In genomic region chr12:27331299-27331926, GRCh38 we compare ENCODE assay signal across 8 cellular contexts. TPM values are rescaled to one million over a fixed set of nuclear protein-coding genes. Genes with fewer than 3 reads are reported as not detected.
DNase-seq lines count a peak whose midpoint lies in the region; ATAC-seq and TF ChIP-seq lines count a peak whose summit lies in the region.

No MANE protein-coding gene starts in this region.

- peaks cover 3% of the 10 kb centered on the region; the same call in 1 of the 2 replicates for H3K36me3 ChIP-seq in ACC112 (ENCODE audit: insufficient read depth, low read length)

- H3K9me3 Mint-ChIP-seq in T-helper 1 cell treated with Interleukin-12 subunit alpha and Interleukin-12 subunit beta and Interleukin-4 antibody, amounts not matched to agents 30 μg/mL and 1 μg/mL, for 36 hours = no peaks in the 10 kb centered on the region

- ATAC-seq in GM18519 (IDR thresholded peaks at IDR 0.05; ENCODE audit: low FRiP score, unreplicated experiment) = peak; percentile 32
- ATAC-seq in HG03135 (IDR thresholded peaks at IDR 0.05; ENCODE audit: unreplicated experiment) = peak; percentile 30
- no peak for ATAC-seq in Right ventricle myocardium superior (ENCODE audit: poor library complexity)

- DNase-seq in fibroblast of mammary gland (ENCODE audit: low read depth) (peak; percentile 93), globus pallidus (ENCODE audit: low spot score) (no peak), Right ventricle myocardium superior (no peak)
- peak; percentile 9 for DNase-seq in stimulated activated CD4-positive, alpha-beta T cell treated with anti-CD3 and anti-CD28 coated beads, Interleukin-2, amount 100 ng/mL, for 4 hours (ENCODE audit: low read depth)

- peak overlapping the region; percentile 90 for H3K4me3 Mint-ChIP-seq in T-helper 1 cell treated with Interleukin-12 subunit alpha and Interleukin-12 subunit beta and Interleukin-4 antibody, amounts not matched to agents 30 μg/mL and 1 μg/mL, for 36 hours

- peaks cover 46% of the 10 kb centered on the region for H3K4me1 Mint-ChIP-seq in T-helper 1 cell treated with Interleukin-12 subunit alpha and Interleukin-12 subunit beta and Interleukin-4 antibody, amounts not matched to agents 30 μg/mL and 1 μg/mL, for 36 hours (ENCODE audit: low read depth)

- H3K4me3 ChIP-seq in ACC112 (ENCODE audit: low read depth, low read length) (peak overlapping the region; percentile 89), fibroblast of mammary gland (ENCODE audit: control insufficient read depth, low read depth, low read length) (no peak overlapping the region)

- peaks cover 33% of the 10 kb centered on the region for H3K79me2 ChIP-seq in ACC112 (ENCODE audit: control insufficient read depth, insufficient read depth, low read length, unreplicated experiment)

- peak overlapping the region; percentile 85 for H3K27ac Mint-ChIP-seq in T-helper 1 cell treated with Interleukin-12 subunit alpha and Interleukin-12 subunit beta and Interleukin-4 antibody, amounts not matched to agents 30 μg/mL and 1 μg/mL, for 36 hours

- H3K27me3 Mint-ChIP-seq in T-helper 1 cell treated with Interleukin-12 subunit alpha and Interleukin-12 subunit beta and Interleukin-4 antibody, amounts not matched to agents 30 μg/mL and 1 μg/mL, for 36 hours (ENCODE audit: low read depth) = no peaks in the 10 kb centered on the region

- H3K27me3 ChIP-seq in ACC112 (ENCODE audit: insufficient read depth, low read length) = no peaks in the 10 kb centered on the region

- H3K27ac ChIP-seq in ACC112 (ENCODE audit: low read depth, low read length) = peak overlapping the region; percentile 92

- TF ChIP-seq CTCF in fibroblast of mammary gland (conservative IDR thresholded peaks at IDR 0.05; ENCODE audit: control insufficient read depth, insufficient read depth, low read depth, low read length) = no peak

- intact Hi-C loops in Right ventricle myocardium superior (cut with DNase I) = loop anchor here (10.0 kb wide), 1 partner anchor 323 kb away; no protein-coding TSS in a partner anchor

- peak overlapping the region; percentile 77 for H2AFZ ChIP-seq in ACC112 (ENCODE audit: low read length, unreplicated experiment)

- peaks cover 9% of the 10 kb centered on the region for H3K36me3 Mint-ChIP-seq in T-helper 1 cell treated with Interleukin-12 subunit alpha and Interleukin-12 subunit beta and Interleukin-4 antibody, amounts not matched to agents 30 μg/mL and 1 μg/mL, for 36 hours (ENCODE audit: low read depth)

- peaks cover 36% of the 10 kb centered on the region for H3K4me1 ChIP-seq in ACC112 (ENCODE audit: control insufficient read depth, insufficient read depth, low read length, unreplicated experiment)

RNA-seq across cellular contexts. Expression of gene BMAL2, which starts 1.2 kb away (rescaled TPM):
- 1.1 TPM for total RNA-seq in Right ventricle myocardium superior

Comparison
In these comparisons a context has a peak if more than half of its experiments do, and no peak if none do; other contexts are left out.
1. DNase-seq: peak in fibroblast of mammary gland (single experiment) and stimulated activated CD4-positive, alpha-beta T cell treated with anti-CD3 and anti-CD28 coated beads, Interleukin-2, amount 100 ng/mL, for 4 hours (single experiment); none in globus pallidus (single experiment) and Right ventricle myocardium superior (single experiment).